In the genomic region with DNA sequence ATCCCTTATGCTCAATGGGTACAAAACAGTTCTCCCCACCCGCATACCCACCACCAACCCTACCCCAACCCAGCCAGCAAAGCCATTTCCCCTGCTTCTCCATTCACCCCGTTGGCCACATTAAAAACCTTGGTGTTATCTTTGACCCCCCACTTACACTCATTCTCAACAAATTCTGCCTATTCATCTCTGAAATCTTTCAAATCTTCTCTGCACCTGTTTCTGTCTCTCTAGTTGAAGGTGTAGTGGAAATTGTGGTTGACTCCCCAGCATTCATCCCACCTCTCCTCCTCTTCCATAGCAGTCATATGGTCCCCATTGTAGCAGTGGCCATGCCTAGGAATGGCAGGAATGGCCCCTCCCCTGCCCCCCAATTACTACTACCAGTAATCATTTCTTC, we compare ENCODE assay signal across 1 cellular context.
TF ChIP-seq lines count a peak whose summit lies in the region.

No MANE protein-coding gene starts in this region.

TF ChIP-seq in K562, 482 proteins besides CTCF, POLR2A, EP300 and RAD21:
- TF ChIP-seq, protein P1, sequence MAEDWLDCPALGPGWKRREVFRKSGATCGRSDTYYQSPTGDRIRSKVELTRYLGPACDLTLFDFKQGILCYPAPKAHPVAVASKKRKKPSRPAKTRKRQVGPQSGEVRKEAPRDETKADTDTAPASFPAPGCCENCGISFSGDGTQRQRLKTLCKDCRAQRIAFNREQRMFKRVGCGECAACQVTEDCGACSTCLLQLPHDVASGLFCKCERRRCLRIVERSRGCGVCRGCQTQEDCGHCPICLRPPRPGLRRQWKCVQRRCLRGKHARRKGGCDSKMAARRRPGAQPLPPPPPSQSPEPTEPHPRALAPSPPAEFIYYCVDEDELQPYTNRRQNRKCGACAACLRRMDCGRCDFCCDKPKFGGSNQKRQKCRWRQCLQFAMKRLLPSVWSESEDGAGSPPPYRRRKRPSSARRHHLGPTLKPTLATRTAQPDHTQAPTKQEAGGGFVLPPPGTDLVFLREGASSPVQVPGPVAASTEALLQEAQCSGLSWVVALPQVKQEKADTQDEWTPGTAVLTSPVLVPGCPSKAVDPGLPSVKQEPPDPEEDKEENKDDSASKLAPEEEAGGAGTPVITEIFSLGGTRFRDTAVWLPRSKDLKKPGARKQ (CRISPR knock-in tag; IDR thresholded peaks at IDR 0.05), result no peak
- TF ChIP-seq TAL1 (IDR thresholded peaks at IDR 0.05) (peak; percentile 37; the same call in 1 of the 2 replicates), MYC (IDR thresholded peaks at IDR 0.05; ENCODE audit: low read depth, low read length) (no peak), MYC (CRISPR knock-in tag; IDR thresholded peaks at IDR 0.05; ENCODE audit: borderline replicate concordance, low read depth) (no peak), ATF1 (CRISPR knock-in tag; IDR thresholded peaks at IDR 0.05) (no peak), ATF1 (tag; IDR thresholded peaks at IDR 0.05) (no peak), HDAC1 (IDR thresholded peaks at IDR 0.05) (no peak), CREM (IDR thresholded peaks at IDR 0.05; ENCODE audit: low read depth) (no peak), TFAM (CRISPR knock-in tag; conservative IDR thresholded peaks at IDR 0.05) (no peak), ZNF217 (CRISPR knock-in tag; IDR thresholded peaks at IDR 0.05) (no peak), HDAC6 (IDR thresholded peaks at IDR 0.05; ENCODE audit: low read depth, low read length) (no peak), TCF3 (CRISPR knock-in tag; IDR thresholded peaks at IDR 0.05) (0 out of 2 replicates have a peak, but pooled peaks have one; percentile 8), CEBPB (tag; IDR thresholded peaks at IDR 0.05) (no peak), SMARCA4 (IDR thresholded peaks at IDR 0.05) (0 out of 2 replicates have a peak, but pooled peaks have one; percentile 14), SUPT5H (IDR thresholded peaks at IDR 0.05) (no peak), GABPB1 (CRISPR knock-in tag; IDR thresholded peaks at IDR 0.05) (no peak), ZC3H11A (IDR thresholded peaks at IDR 0.05; ENCODE audit: low read depth, low read length) (no peak), MAFF (IDR thresholded peaks at IDR 0.05; ENCODE audit: low read length) (no peak), ZEB2 (IDR thresholded peaks at IDR 0.05) (peak; percentile 47; the same call in 1 of the 2 replicates), RBM17 (IDR thresholded peaks at IDR 0.05; ENCODE audit: borderline replicate concordance, low read depth, low read length) (no peak), MTA2 (IDR thresholded peaks at IDR 0.05; ENCODE audit: low read depth) (no peak), ERF (CRISPR knock-in tag; IDR thresholded peaks at IDR 0.05) (no peak), CBFA2T3 (IDR thresholded peaks at IDR 0.05) (peak; percentile 64), C11orf30 (IDR thresholded peaks at IDR 0.05; ENCODE audit: low read depth) (peak; percentile 41; the same call in 1 of the 2 replicates), EZH2 (IDR thresholded peaks at IDR 0.05; ENCODE audit: borderline replicate concordance, low read depth, low read length) (no peak), GABPA (tag; conservative IDR thresholded peaks at IDR 0.05; ENCODE audit: low read depth) (no peak), ZNF316 (IDR thresholded peaks at IDR 0.05) (peak; percentile 31; the same call in 1 of the 2 replicates), KDM1A (IDR thresholded peaks at IDR 0.05) (0 out of 4 replicates have a peak, but pooled peaks of 1 of the 2 experiments have one; percentile 15), NONO (IDR thresholded peaks at IDR 0.05; ENCODE audit: low read depth in 2 of 2, low read length in 1 of 2) (no peak), NFE2 (IDR thresholded peaks at IDR 0.05; ENCODE audit: low read depth) (peak; percentile 53; the same call in 1 of the 2 replicates), ZZZ3 (IDR thresholded peaks at IDR 0.05) (no peak), ARID1B (IDR thresholded peaks at IDR 0.05) (peak; percentile 47), DPF2 (IDR thresholded peaks at IDR 0.05) (peak; percentile 40; the same call in 1 of the 2 replicates), BHLHE40 (IDR thresholded peaks at IDR 0.05; ENCODE audit: low read length) (no peak)
- TF ChIP-seq, protein P2, sequence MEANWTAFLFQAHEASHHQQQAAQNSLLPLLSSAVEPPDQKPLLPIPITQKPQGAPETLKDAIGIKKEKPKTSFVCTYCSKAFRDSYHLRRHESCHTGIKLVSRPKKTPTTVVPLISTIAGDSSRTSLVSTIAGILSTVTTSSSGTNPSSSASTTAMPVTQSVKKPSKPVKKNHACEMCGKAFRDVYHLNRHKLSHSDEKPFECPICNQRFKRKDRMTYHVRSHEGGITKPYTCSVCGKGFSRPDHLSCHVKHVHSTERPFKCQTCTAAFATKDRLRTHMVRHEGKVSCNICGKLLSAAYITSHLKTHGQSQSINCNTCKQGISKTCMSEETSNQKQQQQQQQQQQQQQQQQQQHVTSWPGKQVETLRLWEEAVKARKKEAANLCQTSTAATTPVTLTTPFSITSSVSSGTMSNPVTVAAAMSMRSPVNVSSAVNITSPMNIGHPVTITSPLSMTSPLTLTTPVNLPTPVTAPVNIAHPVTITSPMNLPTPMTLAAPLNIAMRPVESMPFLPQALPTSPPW (CRISPR knock-in tag; IDR thresholded peaks at IDR 0.05), result no peak
- TF ChIP-seq, protein P3, sequence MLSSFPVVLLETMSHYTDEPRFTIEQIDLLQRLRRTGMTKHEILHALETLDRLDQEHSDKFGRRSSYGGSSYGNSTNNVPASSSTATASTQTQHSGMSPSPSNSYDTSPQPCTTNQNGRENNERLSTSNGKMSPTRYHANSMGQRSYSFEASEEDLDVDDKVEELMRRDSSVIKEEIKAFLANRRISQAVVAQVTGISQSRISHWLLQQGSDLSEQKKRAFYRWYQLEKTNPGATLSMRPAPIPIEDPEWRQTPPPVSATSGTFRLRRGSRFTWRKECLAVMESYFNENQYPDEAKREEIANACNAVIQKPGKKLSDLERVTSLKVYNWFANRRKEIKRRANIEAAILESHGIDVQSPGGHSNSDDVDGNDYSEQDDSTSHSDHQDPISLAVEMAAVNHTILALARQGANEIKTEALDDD (IDR thresholded peaks at IDR 0.05), result no peak
- TF ChIP-seq, protein P4, sequence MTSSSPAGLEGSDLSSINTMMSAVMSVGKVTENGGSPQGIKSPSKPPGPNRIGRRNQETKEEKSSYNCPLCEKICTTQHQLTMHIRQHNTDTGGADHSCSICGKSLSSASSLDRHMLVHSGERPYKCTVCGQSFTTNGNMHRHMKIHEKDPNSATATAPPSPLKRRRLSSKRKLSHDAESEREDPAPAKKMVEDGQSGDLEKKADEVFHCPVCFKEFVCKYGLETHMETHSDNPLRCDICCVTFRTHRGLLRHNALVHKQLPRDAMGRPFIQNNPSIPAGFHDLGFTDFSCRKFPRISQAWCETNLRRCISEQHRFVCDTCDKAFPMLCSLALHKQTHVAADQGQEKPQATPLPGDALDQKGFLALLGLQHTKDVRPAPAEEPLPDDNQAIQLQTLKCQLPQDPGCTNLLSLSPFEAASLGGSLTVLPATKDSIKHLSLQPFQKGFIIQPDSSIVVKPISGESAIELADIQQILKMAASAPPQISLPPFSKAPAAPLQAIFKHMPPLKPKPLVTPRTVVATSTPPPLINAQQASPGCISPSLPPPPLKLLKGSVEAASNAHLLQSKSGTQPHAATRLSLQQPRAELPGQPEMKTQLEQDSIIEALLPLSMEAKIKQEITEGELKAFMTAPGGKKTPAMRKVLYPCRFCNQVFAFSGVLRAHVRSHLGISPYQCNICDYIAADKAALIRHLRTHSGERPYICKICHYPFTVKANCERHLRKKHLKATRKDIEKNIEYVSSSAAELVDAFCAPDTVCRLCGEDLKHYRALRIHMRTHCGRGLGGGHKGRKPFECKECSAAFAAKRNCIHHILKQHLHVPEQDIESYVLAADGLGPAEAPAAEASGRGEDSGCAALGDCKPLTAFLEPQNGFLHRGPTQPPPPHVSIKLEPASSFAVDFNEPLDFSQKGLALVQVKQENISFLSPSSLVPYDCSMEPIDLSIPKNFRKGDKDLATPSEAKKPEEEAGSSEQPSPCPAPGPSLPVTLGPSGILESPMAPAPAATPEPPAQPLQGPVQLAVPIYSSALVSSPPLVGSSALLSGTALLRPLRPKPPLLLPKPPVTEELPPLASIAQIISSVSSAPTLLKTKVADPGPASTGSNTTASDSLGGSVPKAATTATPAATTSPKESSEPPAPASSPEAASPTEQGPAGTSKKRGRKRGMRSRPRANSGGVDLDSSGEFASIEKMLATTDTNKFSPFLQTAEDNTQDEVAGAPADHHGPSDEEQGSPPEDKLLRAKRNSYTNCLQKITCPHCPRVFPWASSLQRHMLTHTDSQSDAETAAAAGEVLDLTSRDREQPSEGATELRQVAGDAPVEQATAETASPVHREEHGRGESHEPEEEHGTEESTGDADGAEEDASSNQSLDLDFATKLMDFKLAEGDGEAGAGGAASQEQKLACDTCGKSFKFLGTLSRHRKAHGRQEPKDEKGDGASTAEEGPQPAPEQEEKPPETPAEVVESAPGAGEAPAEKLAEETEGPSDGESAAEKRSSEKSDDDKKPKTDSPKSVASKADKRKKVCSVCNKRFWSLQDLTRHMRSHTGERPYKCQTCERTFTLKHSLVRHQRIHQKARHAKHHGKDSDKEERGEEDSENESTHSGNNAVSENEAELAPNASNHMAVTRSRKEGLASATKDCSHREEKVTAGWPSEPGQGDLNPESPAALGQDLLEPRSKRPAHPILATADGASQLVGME (CRISPR knock-in tag; IDR thresholded peaks at IDR 0.05), result no peak
- TF ChIP-seq, protein P5, sequence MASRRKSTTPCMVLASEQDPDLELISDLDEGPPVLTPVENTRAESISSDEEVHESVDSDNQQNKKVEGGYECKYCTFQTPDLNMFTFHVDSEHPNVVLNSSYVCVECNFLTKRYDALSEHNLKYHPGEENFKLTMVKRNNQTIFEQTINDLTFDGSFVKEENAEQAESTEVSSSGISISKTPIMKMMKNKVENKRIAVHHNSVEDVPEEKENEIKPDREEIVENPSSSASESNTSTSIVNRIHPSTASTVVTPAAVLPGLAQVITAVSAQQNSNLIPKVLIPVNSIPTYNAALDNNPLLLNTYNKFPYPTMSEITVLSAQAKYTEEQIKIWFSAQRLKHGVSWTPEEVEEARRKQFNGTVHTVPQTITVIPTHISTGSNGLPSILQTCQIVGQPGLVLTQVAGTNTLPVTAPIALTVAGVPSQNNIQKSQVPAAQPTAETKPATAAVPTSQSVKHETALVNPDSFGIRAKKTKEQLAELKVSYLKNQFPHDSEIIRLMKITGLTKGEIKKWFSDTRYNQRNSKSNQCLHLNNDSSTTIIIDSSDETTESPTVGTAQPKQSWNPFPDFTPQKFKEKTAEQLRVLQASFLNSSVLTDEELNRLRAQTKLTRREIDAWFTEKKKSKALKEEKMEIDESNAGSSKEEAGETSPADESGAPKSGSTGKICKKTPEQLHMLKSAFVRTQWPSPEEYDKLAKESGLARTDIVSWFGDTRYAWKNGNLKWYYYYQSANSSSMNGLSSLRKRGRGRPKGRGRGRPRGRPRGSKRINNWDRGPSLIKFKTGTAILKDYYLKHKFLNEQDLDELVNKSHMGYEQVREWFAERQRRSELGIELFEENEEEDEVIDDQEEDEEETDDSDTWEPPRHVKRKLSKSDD (conservative IDR thresholded peaks at IDR 0.05; ENCODE audit: low read length), result no peak
- TF ChIP-seq, protein P6, sequence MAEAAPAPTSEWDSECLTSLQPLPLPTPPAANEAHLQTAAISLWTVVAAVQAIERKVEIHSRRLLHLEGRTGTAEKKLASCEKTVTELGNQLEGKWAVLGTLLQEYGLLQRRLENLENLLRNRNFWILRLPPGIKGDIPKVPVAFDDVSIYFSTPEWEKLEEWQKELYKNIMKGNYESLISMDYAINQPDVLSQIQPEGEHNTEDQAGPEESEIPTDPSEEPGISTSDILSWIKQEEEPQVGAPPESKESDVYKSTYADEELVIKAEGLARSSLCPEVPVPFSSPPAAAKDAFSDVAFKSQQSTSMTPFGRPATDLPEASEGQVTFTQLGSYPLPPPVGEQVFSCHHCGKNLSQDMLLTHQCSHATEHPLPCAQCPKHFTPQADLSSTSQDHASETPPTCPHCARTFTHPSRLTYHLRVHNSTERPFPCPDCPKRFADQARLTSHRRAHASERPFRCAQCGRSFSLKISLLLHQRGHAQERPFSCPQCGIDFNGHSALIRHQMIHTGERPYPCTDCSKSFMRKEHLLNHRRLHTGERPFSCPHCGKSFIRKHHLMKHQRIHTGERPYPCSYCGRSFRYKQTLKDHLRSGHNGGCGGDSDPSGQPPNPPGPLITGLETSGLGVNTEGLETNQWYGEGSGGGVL (CRISPR knock-in tag; IDR thresholded peaks at IDR 0.05), result no peak
- TF ChIP-seq, protein P7, sequence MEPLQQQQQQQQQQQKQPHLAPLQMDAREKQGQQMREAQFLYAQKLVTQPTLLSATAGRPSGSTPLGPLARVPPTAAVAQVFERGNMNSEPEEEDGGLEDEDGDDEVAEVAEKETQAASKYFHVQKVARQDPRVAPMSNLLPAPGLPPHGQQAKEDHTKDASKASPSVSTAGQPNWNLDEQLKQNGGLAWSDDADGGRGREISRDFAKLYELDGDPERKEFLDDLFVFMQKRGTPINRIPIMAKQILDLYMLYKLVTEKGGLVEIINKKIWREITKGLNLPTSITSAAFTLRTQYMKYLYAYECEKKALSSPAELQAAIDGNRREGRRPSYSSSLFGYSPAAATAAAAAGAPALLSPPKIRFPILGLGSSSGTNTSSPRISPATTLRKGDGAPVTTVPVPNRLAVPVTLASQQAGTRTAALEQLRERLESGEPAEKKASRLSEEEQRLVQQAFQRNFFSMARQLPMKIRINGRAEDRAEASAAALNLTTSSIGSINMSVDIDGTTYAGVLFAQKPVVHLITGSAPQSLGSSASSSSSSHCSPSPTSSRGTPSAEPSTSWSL (CRISPR knock-in tag; IDR thresholded peaks at IDR 0.05; ENCODE audit: borderline replicate concordance), result no peak
TF ChIP-seq in K562: peak in this region for 11.
